24 cellular contexts compared by ENCODE assay signal in the genomic region with DNA sequence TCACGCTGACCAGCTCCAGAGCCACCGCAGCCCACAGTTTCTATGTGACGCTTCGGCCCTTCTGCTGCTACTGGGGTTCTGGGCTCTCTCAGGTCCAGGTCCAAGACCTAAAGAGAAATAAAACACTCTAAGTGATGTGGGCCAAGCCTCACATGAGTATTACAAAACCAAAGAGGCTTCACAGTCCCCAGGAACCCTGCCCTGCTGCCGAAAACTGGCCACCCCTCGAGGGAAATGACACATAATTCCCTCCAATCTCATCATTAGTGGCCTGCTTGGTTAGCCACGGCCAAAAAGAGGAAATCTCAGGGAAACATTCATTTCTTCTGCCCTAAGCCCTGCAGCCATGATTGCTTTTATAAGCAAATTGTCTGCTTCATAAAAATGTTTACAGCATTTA. TPM values are rescaled to one million over a fixed set of nuclear protein-coding genes. Genes with fewer than 3 reads are reported as not detected.
"Had no signal": no experiment of that assay in that cellular context is flagged by ENCODE, and none has a peak within 500 bp of the region (broad histone marks: within the 10 kb centered on the region; RNA-seq: fewer than 3 reads in every experiment).

No MANE protein-coding gene starts in this region.

- H3K9me3 Mint-ChIP-seq: activated CD4-positive, alpha-beta memory T cell treated with anti-CD3 and anti-CD28 coated beads for 36 hours; activated T-helper 1 cell treated with anti-CD3 and anti-CD28 coated beads, Interleukin-12 subunit alpha, Interleukin-12 subunit beta, Interleukin-2, Interleukin-4 antibody, amounts not matched to agents 30 ng/mL and 10 ng/mL and 1 ng/mL, durations not matched to agents 14 hours and 24 hours and 36 hours; central memory CD8-positive, alpha-beta T cell had no signal

- H3K27ac ChIP-seq: left lung, ovary, prostate gland, testis, uterus, VCaP had no signal

- H3K36me3 Mint-ChIP-seq: activated CD4-positive, alpha-beta memory T cell treated with anti-CD3 and anti-CD28 coated beads for 36 hours had no signal

- DNase-seq: activated CD4-positive, alpha-beta memory T cell treated with anti-CD3 and anti-CD28 coated beads for 36 hours; activated CD4-positive, alpha-beta T cell treated with anti-CD3 and anti-CD28 coated beads for 48 hours; activated CD8-positive, alpha-beta memory T cell treated with anti-CD3 and anti-CD28 coated beads, Interleukin-2, amount 50 U/mL, for 4 hours; activated gamma-delta T cell treated with Interleukin-2 at 50 U/mL for 16 hours; activated naive CD4-positive, alpha-beta T cell treated with anti-CD3 and anti-CD28 coated beads, Interleukin-2, amount 50 U/mL, for 16 hours; activated T-cell treated with anti-CD3 and anti-CD28 coated beads, Interleukin-2, amount 50 U/mL, for 1 hour; amniotic stem cell; dermis blood vessel endothelial cell; effector CD4-positive, alpha-beta T cell; kidney glomerular epithelial cell; mucosa of descending colon; ovary; retina; stimulated activated CD4-positive, alpha-beta T cell treated with anti-CD3 and anti-CD28 coated beads, Interleukin-2, amount 100 ng/mL, for 48 hours; stimulated activated naive CD8-positive, alpha-beta T cell treated with anti-CD3 and anti-CD28 coated beads, Interleukin-15, Interleukin-2, amounts not matched to agents 100 U/mL and 50 U/mL, for 24 hours; testis; trophoblast cell; uterus had no signal

- H3K4me1 ChIP-seq: left lung, prostate gland, testis had no signal

- H3K9me3 ChIP-seq: left lung, mucosa of descending colon, ovary, prostate gland, testis, uterus had no signal

- H3K27ac Mint-ChIP-seq: activated CD4-positive, alpha-beta memory T cell treated with anti-CD3 and anti-CD28 coated beads for 36 hours; activated T-helper 1 cell treated with anti-CD3 and anti-CD28 coated beads, Interleukin-12 subunit alpha, Interleukin-12 subunit beta, Interleukin-2, Interleukin-4 antibody, amounts not matched to agents 30 ng/mL and 10 ng/mL and 1 ng/mL, durations not matched to agents 14 hours and 24 hours and 36 hours had no signal

- ATAC-seq: left lung; mucosa of descending colon; stimulated activated naive CD8-positive, alpha-beta T cell treated with anti-CD3 and anti-CD28 coated beads, Interleukin-15, Interleukin-2, amounts not matched to agents 100 U/mL and 50 U/mL, for 24 hours had no signal

- H3K4me3 Mint-ChIP-seq: activated CD4-positive, alpha-beta memory T cell treated with anti-CD3 and anti-CD28 coated beads for 36 hours; activated T-helper 1 cell treated with anti-CD3 and anti-CD28 coated beads, Interleukin-12 subunit alpha, Interleukin-12 subunit beta, Interleukin-2, Interleukin-4 antibody, amounts not matched to agents 30 ng/mL and 10 ng/mL and 1 ng/mL, durations not matched to agents 14 hours and 24 hours and 36 hours; central memory CD8-positive, alpha-beta T cell had no signal

- H3K27me3 ChIP-seq: ovary, testis, uterus had no signal

- H3K4me1 Mint-ChIP-seq: central memory CD8-positive, alpha-beta T cell had no signal

- H3K36me3 ChIP-seq: left lung, ovary, prostate gland, uterus had no signal

- H3K4me3 ChIP-seq: left lung, mucosa of descending colon, ovary, prostate gland, testis, uterus had no signal

RNA-seq across cellular contexts. Expression of a gene that starts 32.5 kb away (rescaled TPM):
- total RNA-seq: activated T-helper 1 cell treated with anti-CD3 and anti-CD28 coated beads, Interleukin-12 subunit alpha, Interleukin-12 subunit beta, Interleukin-2, Interleukin-4 antibody, amounts not matched to agents 30 ng/mL and 10 ng/mL and 1 ng/mL, durations not matched to agents 14 hours and 24 hours and 36 hours; T-helper 1 cell treated with Interleukin-12 subunit alpha and Interleukin-12 subunit beta and Interleukin-4 antibody, amounts not matched to agents 30 ng/mL and 1 ng/mL, for 36 hours had no signal
